ENCODE assay signal across 1 cellular context in the genomic region with DNA sequence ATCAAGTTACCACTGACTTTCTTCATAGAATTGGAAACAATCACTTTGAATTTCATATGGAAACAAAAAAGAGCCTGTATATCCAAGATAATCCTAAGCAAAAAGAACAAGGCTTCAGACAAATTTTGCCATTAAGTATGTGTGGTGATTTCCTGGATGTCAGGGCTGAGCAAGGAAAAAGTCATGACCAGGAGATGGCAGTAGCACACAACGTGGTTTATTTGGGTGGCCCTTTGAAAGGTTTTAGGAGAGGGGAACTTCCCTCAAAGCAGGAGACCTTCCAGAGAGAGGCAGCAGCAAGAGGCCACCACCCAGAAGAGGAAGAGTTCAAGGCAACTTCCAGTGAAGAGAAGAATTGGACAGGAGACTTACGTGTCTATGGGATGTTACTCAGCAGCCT.
TF ChIP-seq lines count a peak whose summit lies in the region.

No MANE protein-coding gene starts in this region.

TF ChIP-seq in GM12878, 131 proteins besides CTCF, POLR2A, EP300 and RAD21 (continued from another document):
- TF ChIP-seq, protein P1, sequence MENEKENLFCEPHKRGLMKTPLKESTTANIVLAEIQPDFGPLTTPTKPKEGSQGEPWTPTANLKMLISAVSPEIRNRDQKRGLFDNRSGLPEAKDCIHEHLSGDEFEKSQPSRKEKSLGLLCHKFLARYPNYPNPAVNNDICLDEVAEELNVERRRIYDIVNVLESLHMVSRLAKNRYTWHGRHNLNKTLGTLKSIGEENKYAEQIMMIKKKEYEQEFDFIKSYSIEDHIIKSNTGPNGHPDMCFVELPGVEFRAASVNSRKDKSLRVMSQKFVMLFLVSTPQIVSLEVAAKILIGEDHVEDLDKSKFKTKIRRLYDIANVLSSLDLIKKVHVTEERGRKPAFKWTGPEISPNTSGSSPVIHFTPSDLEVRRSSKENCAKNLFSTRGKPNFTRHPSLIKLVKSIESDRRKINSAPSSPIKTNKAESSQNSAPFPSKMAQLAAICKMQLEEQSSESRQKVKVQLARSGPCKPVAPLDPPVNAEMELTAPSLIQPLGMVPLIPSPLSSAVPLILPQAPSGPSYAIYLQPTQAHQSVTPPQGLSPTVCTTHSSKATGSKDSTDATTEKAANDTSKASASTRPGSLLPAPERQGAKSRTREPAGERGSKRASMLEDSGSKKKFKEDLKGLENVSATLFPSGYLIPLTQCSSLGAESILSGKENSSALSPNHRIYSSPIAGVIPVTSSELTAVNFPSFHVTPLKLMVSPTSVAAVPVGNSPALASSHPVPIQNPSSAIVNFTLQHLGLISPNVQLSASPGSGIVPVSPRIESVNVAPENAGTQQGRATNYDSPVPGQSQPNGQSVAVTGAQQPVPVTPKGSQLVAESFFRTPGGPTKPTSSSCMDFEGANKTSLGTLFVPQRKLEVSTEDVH (IDR thresholded peaks at IDR 0.05; ENCODE audit: low read depth, partially characterized antibody): no peak
TF ChIP-seq in GM12878: peak in this region for 1.
